In genomic region chr4:105709081-105709450, GRCh38 we compare ENCODE assay signal across 8 cellular contexts. TPM values are rescaled to one million over a fixed set of nuclear protein-coding genes. Genes with fewer than 3 reads are reported as not detected.
A peak's percentile ranks its signal among the peaks of the same experiment; 100 is the strongest.
DNase-seq lines count a peak whose midpoint lies in the region; ATAC-seq and TF ChIP-seq lines count a peak whose summit lies in the region.

No MANE protein-coding gene starts in this region.

- H3K27me3 ChIP-seq in HUES6 (ENCODE audit: control insufficient read depth, insufficient read depth, low read length) (no peaks in the 10 kb centered on the region), heart right ventricle (no peaks in the 10 kb centered on the region)

- H3K36me3 ChIP-seq in HUES6 (ENCODE audit: control insufficient read depth, insufficient read depth, low read length) (no peaks in the 10 kb centered on the region), heart right ventricle (peaks cover 0 to 2% (median 0%) of the 10 kb centered on the region in 9 donors)

- no peak for TF ChIP-seq CTCF in heart right ventricle (IDR thresholded peaks at IDR 0.05)

- H3K27ac ChIP-seq in HUES6 (ENCODE audit: low read depth, low read length) (peak overlapping the region; percentile 80), heart right ventricle (peak overlapping the region in 9 of 10 donors; percentile 77 to 92 (median 85))

- intact Hi-C loops in heart right ventricle (cut with DNase I): loop anchor here in 2 of 10 donors (10.0 kb wide), 1 partner anchor 564 kb away; the partner anchor contains the start of gene TET2 (in 2 of the 2)

- no peaks in the 10 kb centered on the region for H3K9me3 ChIP-seq in HUES6 (ENCODE audit: control insufficient read depth, insufficient read depth, low read depth, low read length)
- H3K9me3 ChIP-seq in heart right ventricle: no peaks in the 10 kb centered on the region

- peak overlapping the region; percentile 90 for H3K9ac ChIP-seq in HUES6 (ENCODE audit: low read length)

- no peaks in the 10 kb centered on the region for H3K9me3 Mint-ChIP-seq in activated T-cell treated with anti-CD3 and anti-CD28 coated beads, Interleukin-2, amount 50 U/mL, for 4 hours

- no peaks in the 10 kb centered on the region for H3K36me3 Mint-ChIP-seq in activated T-cell treated with anti-CD3 and anti-CD28 coated beads, Interleukin-2, amount 50 U/mL, for 4 hours (ENCODE audit: insufficient read depth)

- WGBS in heart right ventricle, 2 donors: 0% methylated on average over 11 of the region's 11 CpGs

- no peaks in the 10 kb centered on the region for H3K27me3 Mint-ChIP-seq in activated T-cell treated with anti-CD3 and anti-CD28 coated beads, Interleukin-2, amount 50 U/mL, for 4 hours (ENCODE audit: low read depth)

- peak overlapping the region; percentile 99 for H3K4me3 Mint-ChIP-seq in activated T-cell treated with anti-CD3 and anti-CD28 coated beads, Interleukin-2, amount 50 U/mL, for 4 hours

- H3K4me1 ChIP-seq in HUES6 (ENCODE audit: control insufficient read depth, insufficient read depth, low read length): peaks cover 7% of the 10 kb centered on the region; the same call in 1 of the 2 replicates
- peaks cover 0 to 41% (median 26%) of the 10 kb centered on the region in 9 donors for H3K4me1 ChIP-seq in heart right ventricle

- DNase-seq in SIG-M5 treated with dmso at 0.1 percent for 504 hours (lab: John Stamatoyannopoulos, UW; ENCODE audit: unreplicated experiment): peak; percentile 37
- DNase-seq in SIG-M5 (lab: John Stamatoyannopoulos, UW): no peak
- DNase-seq in activated T-cell treated with anti-CD3 and anti-CD28 coated beads, Interleukin-2, amount 50 U/mL, for 4 hours: no peak
- peak in 1 of 2 donors; percentile 8 for DNase-seq in heart right ventricle
- peak; percentile 17 for DNase-seq in renal cortical epithelial cell (ENCODE audit: low read depth)
- DNase-seq in NCI-H128 (lab: John Stamatoyannopoulos, UW; ENCODE audit: unreplicated experiment): no peak

- peak; percentile 24 for ATAC-seq in GM21576 (IDR thresholded peaks at IDR 0.05; ENCODE audit: unreplicated experiment)
- peak; percentile 23 to 49 for ATAC-seq in activated T-cell treated with anti-CD3 and anti-CD28 coated beads, Interleukin-2, amount 50 U/mL, for 4 hours
- peak in 7 of 8 donors; percentile 7 to 35 (median 19) for ATAC-seq in heart right ventricle

- H3K4me3 ChIP-seq in HUES6 (ENCODE audit: low read depth, low read length): peak overlapping the region; percentile 90
- peak overlapping the region; percentile 68 to 98 (median 86) for H3K4me3 ChIP-seq in heart right ventricle

- H3K4me1 Mint-ChIP-seq in activated T-cell treated with anti-CD3 and anti-CD28 coated beads, Interleukin-2, amount 50 U/mL, for 4 hours (ENCODE audit: low read depth): peaks cover 27% of the 10 kb centered on the region

RNA-seq across cellular contexts. Expression of gene GSTCD, which starts 0.5 kb away (rescaled TPM):
- total RNA-seq in activated T-cell treated with anti-CD3 and anti-CD28 coated beads, Interleukin-2, amount 50 U/mL, for 4 hours: 10 to 100 TPM; 13.2 to 16.6 (median 14.2) TPM
- total RNA-seq in heart right ventricle (1 to 10 TPM; 2.4 to 5.9 (median 4.4) TPM), renal cortical epithelial cell (33.0 and 36.3 TPM in 2 replicates)
- 1 to 10 TPM in 1 of 2 donors, under 1 TPM in 1; 0.66 to 1.3 TPM for polyA plus RNA-seq in heart right ventricle

RNA-seq across cellular contexts. Expression of gene INTS12, which starts 0.6 kb away (rescaled TPM):
- total RNA-seq in activated T-cell treated with anti-CD3 and anti-CD28 coated beads, Interleukin-2, amount 50 U/mL, for 4 hours: 10 to 100 TPM; 24.2 to 26.1 (median 25.2) TPM
- total RNA-seq in heart right ventricle (10 to 100 TPM; 18.8 to 25.1 (median 22.3) TPM), renal cortical epithelial cell (18.2 and 27.5 TPM in 2 replicates)
- polyA plus RNA-seq in heart right ventricle: 10 to 100 TPM in 1 of 2 donors, 1 to 10 TPM in 1; 7.8 to 27.5 TPM

Comparison
In these comparisons a context has a peak if more than half of its experiments do, and no peak if none do; other contexts are left out.
1. DNase-seq: peak in SIG-M5 treated with dmso at 0.1 percent for 504 hours (single experiment) and renal cortical epithelial cell (single experiment); none in SIG-M5 (single experiment), activated T-cell treated with anti-CD3 and anti-CD28 coated beads, Interleukin-2, amount 50 U/mL, for 4 hours (single experiment) and NCI-H128 (single experiment).
2. Peak in every context shown above with its lines, with median percentiles within 50 percentile points of each other: ATAC-seq.